ENCODE assay signal across 34 cellular contexts in genomic region chr13:106210327-106210726, GRCh38.
"Had no signal": no experiment of that assay in that cellular context is flagged by ENCODE, and none has a peak within 500 bp of the region (broad histone marks: within the 10 kb centered on the region; RNA-seq: fewer than 3 reads in every experiment).

No MANE protein-coding gene starts in this region.

- H3K27me3 ChIP-seq: breast epithelium, colonic mucosa, foreskin keratinocyte, ovary, right lobe of liver, upper lobe of right lung had no signal

- H3K27ac ChIP-seq: breast epithelium, colonic mucosa, foreskin keratinocyte, heart left ventricle, left ventricle myocardium inferior, ovary, right lobe of liver, skin epidermis, upper lobe of right lung had no signal

- H3K9me3 Mint-ChIP-seq: activated CD4-positive, alpha-beta memory T cell treated with anti-CD3 and anti-CD28 coated beads, Interleukin-2, amount 10 ng/mL, durations not matched to agents 7 days and 5 days; activated CD4-positive, alpha-beta T cell treated with anti-CD3 and anti-CD28 coated beads, Interleukin-2, amount 10 ng/mL, durations not matched to agents 7 days and 5 days; activated naive CD4-positive, alpha-beta T cell treated with anti-CD3 and anti-CD28 coated beads, Interleukin-2, amount 10 ng/mL, durations not matched to agents 7 days and 5 days; activated naive CD8-positive, alpha-beta T cell treated with anti-CD3 and anti-CD28 coated beads, Interleukin-2, amount 10 ng/mL, durations not matched to agents 7 days and 5 days; activated T-cell treated with anti-CD3 and anti-CD28 coated beads, Interleukin-2, amount 50 U/mL, for 24 hours; effector memory CD8-positive, alpha-beta T cell; mesothelial cell of epicardium; stimulated activated memory B cell treated with anti-CD40 and anti-IgM and Interleukin-4, amounts not matched to agents 10 μg/mL and 1 μg/mL and 100 μg/mL, for 72 hours had no signal

- H3K36me3 ChIP-seq: breast epithelium, colonic mucosa, heart left ventricle, left ventricle myocardium inferior, ovary, right lobe of liver, upper lobe of right lung had no signal

- H3K4me1 Mint-ChIP-seq: activated CD4-positive, alpha-beta memory T cell treated with anti-CD3 and anti-CD28 coated beads, Interleukin-2, amount 10 ng/mL, durations not matched to agents 7 days and 5 days; activated CD4-positive, alpha-beta T cell treated with anti-CD3 and anti-CD28 coated beads, Interleukin-2, amount 10 ng/mL, durations not matched to agents 7 days and 5 days; activated naive CD4-positive, alpha-beta T cell treated with anti-CD3 and anti-CD28 coated beads, Interleukin-2, amount 10 ng/mL, durations not matched to agents 7 days and 5 days; activated naive CD8-positive, alpha-beta T cell treated with anti-CD3 and anti-CD28 coated beads, Interleukin-2, amount 10 ng/mL, durations not matched to agents 7 days and 5 days; naive thymus-derived CD4-positive, alpha-beta T cell; stimulated activated memory B cell treated with anti-CD40 and anti-IgM and Interleukin-4, amounts not matched to agents 10 μg/mL and 1 μg/mL and 100 μg/mL, for 72 hours; stimulated activated naive CD8-positive, alpha-beta T cell treated with anti-CD3 and anti-CD28 coated beads, Interleukin-15, amount 100 ng/mL, for 72 hours; T-helper 17 cell had no signal

- H3K4me1 ChIP-seq: breast epithelium, colonic mucosa, foreskin keratinocyte, heart left ventricle, left ventricle myocardium inferior, right lobe of liver, upper lobe of right lung had no signal

- H3K9me3 ChIP-seq: breast epithelium, colonic mucosa, heart left ventricle, left ventricle myocardium inferior, ovary, right lobe of liver, upper lobe of right lung had no signal

- H3K36me3 Mint-ChIP-seq: activated naive CD4-positive, alpha-beta T cell treated with anti-CD3 and anti-CD28 coated beads, Interleukin-2, amount 10 ng/mL, durations not matched to agents 7 days and 5 days; activated naive CD8-positive, alpha-beta T cell treated with anti-CD3 and anti-CD28 coated beads, Interleukin-2, amount 10 ng/mL, durations not matched to agents 7 days and 5 days; mesothelial cell of epicardium; naive thymus-derived CD4-positive, alpha-beta T cell; stimulated activated memory B cell treated with anti-CD40 and anti-IgM and Interleukin-4, amounts not matched to agents 10 μg/mL and 1 μg/mL and 100 μg/mL, for 72 hours had no signal

- H3K4me3 Mint-ChIP-seq: activated CD4-positive, alpha-beta memory T cell treated with anti-CD3 and anti-CD28 coated beads, Interleukin-2, amount 10 ng/mL, durations not matched to agents 7 days and 5 days; activated CD4-positive, alpha-beta T cell treated with anti-CD3 and anti-CD28 coated beads, Interleukin-2, amount 10 ng/mL, durations not matched to agents 7 days and 5 days; activated naive CD4-positive, alpha-beta T cell treated with anti-CD3 and anti-CD28 coated beads, Interleukin-2, amount 10 ng/mL, durations not matched to agents 7 days and 5 days; activated naive CD8-positive, alpha-beta T cell treated with anti-CD3 and anti-CD28 coated beads, Interleukin-2, amount 10 ng/mL, durations not matched to agents 7 days and 5 days; activated T-cell treated with anti-CD3 and anti-CD28 coated beads, Interleukin-2, amount 50 U/mL, for 24 hours; effector memory CD8-positive, alpha-beta T cell; mesothelial cell of epicardium; naive thymus-derived CD4-positive, alpha-beta T cell; stimulated activated memory B cell treated with anti-CD40 and anti-IgM and Interleukin-4, amounts not matched to agents 10 μg/mL and 1 μg/mL and 100 μg/mL, for 72 hours; stimulated activated naive CD8-positive, alpha-beta T cell treated with anti-CD3 and anti-CD28 coated beads, Interleukin-15, amount 100 ng/mL, for 72 hours; T-helper 17 cell had no signal

- H3K27me3 Mint-ChIP-seq: activated CD4-positive, alpha-beta memory T cell treated with anti-CD3 and anti-CD28 coated beads, Interleukin-2, amount 10 ng/mL, durations not matched to agents 7 days and 5 days; activated CD4-positive, alpha-beta T cell treated with anti-CD3 and anti-CD28 coated beads, Interleukin-2, amount 10 ng/mL, durations not matched to agents 7 days and 5 days; activated naive CD4-positive, alpha-beta T cell treated with anti-CD3 and anti-CD28 coated beads, Interleukin-2, amount 10 ng/mL, durations not matched to agents 7 days and 5 days; activated naive CD8-positive, alpha-beta T cell treated with anti-CD3 and anti-CD28 coated beads, Interleukin-2, amount 10 ng/mL, durations not matched to agents 7 days and 5 days; activated T-cell treated with anti-CD3 and anti-CD28 coated beads, Interleukin-2, amount 50 U/mL, for 24 hours; effector memory CD8-positive, alpha-beta T cell; progenitor cell of endocrine pancreas; stimulated activated memory B cell treated with anti-CD40 and anti-IgM and Interleukin-4, amounts not matched to agents 10 μg/mL and 1 μg/mL and 100 μg/mL, for 72 hours had no signal

- ATAC-seq: effector memory CD8-positive, alpha-beta T cell; foreskin keratinocyte; heart left ventricle; naive thymus-derived CD4-positive, alpha-beta T cell; right lobe of liver; SK-N-SH treated with all-trans-retinoic acid at 6 μM for 48 hours; stimulated activated memory B cell treated with anti-CD40 and anti-IgM and Interleukin-4, amounts not matched to agents 10 μg/mL and 1 μg/mL and 100 μg/mL, for 72 hours; stimulated activated naive CD8-positive, alpha-beta T cell treated with anti-CD3 and anti-CD28 coated beads, Interleukin-15, amount 100 ng/mL, for 72 hours; T-helper 17 cell; upper lobe of right lung had no signal

- H3K27ac Mint-ChIP-seq: activated CD4-positive, alpha-beta memory T cell treated with anti-CD3 and anti-CD28 coated beads, Interleukin-2, amount 10 ng/mL, durations not matched to agents 7 days and 5 days; activated CD4-positive, alpha-beta T cell treated with anti-CD3 and anti-CD28 coated beads, Interleukin-2, amount 10 ng/mL, durations not matched to agents 7 days and 5 days; activated naive CD4-positive, alpha-beta T cell treated with anti-CD3 and anti-CD28 coated beads, Interleukin-2, amount 10 ng/mL, durations not matched to agents 7 days and 5 days; activated naive CD8-positive, alpha-beta T cell treated with anti-CD3 and anti-CD28 coated beads, Interleukin-2, amount 10 ng/mL, durations not matched to agents 7 days and 5 days; activated T-cell treated with anti-CD3 and anti-CD28 coated beads, Interleukin-2, amount 50 U/mL, for 24 hours; effector memory CD8-positive, alpha-beta T cell; mesothelial cell of epicardium; naive thymus-derived CD4-positive, alpha-beta T cell; progenitor cell of endocrine pancreas; stimulated activated memory B cell treated with anti-CD40 and anti-IgM and Interleukin-4, amounts not matched to agents 10 μg/mL and 1 μg/mL and 100 μg/mL, for 72 hours; stimulated activated naive CD8-positive, alpha-beta T cell treated with anti-CD3 and anti-CD28 coated beads, Interleukin-15, amount 100 ng/mL, for 72 hours; T-helper 17 cell had no signal

- DNase-seq: activated CD4-positive, alpha-beta memory T cell treated with anti-CD3 and anti-CD28 coated beads, Interleukin-2, amount 10 ng/mL, durations not matched to agents 7 days and 5 days; activated CD4-positive, alpha-beta T cell treated with anti-CD3 and anti-CD28 coated beads for 1 hour; activated CD4-positive, alpha-beta T cell treated with anti-CD3 and anti-CD28 coated beads, Interleukin-2, amount 10 ng/mL, durations not matched to agents 7 days and 5 days; activated CD8-positive, alpha-beta memory T cell treated with anti-CD3 and anti-CD28 coated beads, Interleukin-2, amount 50 U/mL, for 48 hours; activated gamma-delta T cell; activated naive CD4-positive, alpha-beta T cell treated with anti-CD3 and anti-CD28 coated beads, Interleukin-2, amount 10 ng/mL, durations not matched to agents 7 days and 5 days; activated naive CD8-positive, alpha-beta T cell treated with anti-CD3 and anti-CD28 coated beads, Interleukin-2, amount 10 ng/mL, durations not matched to agents 7 days and 5 days; activated T-cell treated with anti-CD3 and anti-CD28 coated beads, Interleukin-2, amount 50 U/mL, for 24 hours; amygdala; colonic mucosa; effector memory CD8-positive, alpha-beta T cell; erythroblast; foreskin keratinocyte; heart left ventricle; kidney glomerular epithelial cell; left ventricle myocardium inferior; naive thymus-derived CD4-positive, alpha-beta T cell; ovary; right lobe of liver; stimulated activated CD4-positive, alpha-beta T cell treated with anti-CD3 and anti-CD28 coated beads, Interleukin-1b, Interleukin-23, amount 100 ng/mL, for 48 hours; stimulated activated CD4-positive, alpha-beta T cell treated with anti-CD3 and anti-CD28 coated beads, Interleukin-4, amount 100 ng/mL, for 4 hours; stimulated activated CD8-positive, alpha-beta memory T cell treated with anti-CD3 and anti-CD28 coated beads, Interleukin-4, amount 100 ng/mL, for 48 hours; stimulated activated naive CD8-positive, alpha-beta T cell treated with anti-CD3 and anti-CD28 coated beads, Interleukin-15, amount 100 ng/mL, for 72 hours; substantia nigra; T-helper 17 cell; T1000; upper lobe of right lung had no signal

- H3K4me3 ChIP-seq: breast epithelium, colonic mucosa, heart left ventricle, left ventricle myocardium inferior, lung, ovary, right lobe of liver, skin epidermis, upper lobe of right lung had no signal
